16 cellular contexts compared by ENCODE assay signal in the genomic region with DNA sequence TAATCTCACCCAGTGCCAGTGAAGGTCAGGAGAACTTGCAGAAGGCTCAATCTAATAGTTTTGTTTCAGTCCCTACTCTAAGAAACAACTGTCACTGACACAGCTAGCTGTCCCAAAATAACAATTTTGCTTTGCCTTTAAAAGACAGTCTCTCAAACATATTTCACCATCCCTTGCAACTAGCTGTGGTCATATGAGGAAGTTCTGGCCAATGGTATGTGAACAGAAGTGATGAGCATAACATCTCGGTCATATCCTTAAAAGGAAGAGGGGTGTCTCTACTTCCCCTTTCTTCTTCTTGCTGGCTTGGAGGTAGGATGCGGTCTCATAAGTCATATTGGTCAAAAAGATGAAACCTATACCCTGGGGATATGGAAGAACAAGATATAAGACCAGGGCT.
DNase-seq lines count a peak whose midpoint lies in the region; ATAC-seq and TF ChIP-seq lines count a peak whose summit lies in the region.
"Had no signal": no experiment of that assay in that cellular context is flagged by ENCODE, and none has a peak within 500 bp of the region (broad histone marks: within the 10 kb centered on the region; RNA-seq: fewer than 3 reads in every experiment).

No MANE protein-coding gene starts in this region.

- no peak overlapping the region for H3K27ac ChIP-seq in vagina
- H3K27ac ChIP-seq: SJCRH30 had no signal

- TF ChIP-seq CTCF in vagina (IDR thresholded peaks at IDR 0.05) (no peak), foreskin fibroblast (IDR thresholded peaks at IDR 0.05; ENCODE audit: low read depth, low read length) (no peak)

- no peaks in the 10 kb centered on the region for H3K4me1 ChIP-seq in vagina
- H3K4me1 ChIP-seq: SJCRH30 had no signal

- no peaks in the 10 kb centered on the region for H3K9me3 ChIP-seq in vagina
- H3K9me3 ChIP-seq: SJCRH30 had no signal

- no peaks in the 10 kb centered on the region for H3K36me3 ChIP-seq in vagina
- H3K36me3 ChIP-seq: SJCRH30 had no signal

- intact Hi-C loops in vagina (cut with DNase I): no loop called here

- no peaks in the 10 kb centered on the region for H3K27me3 ChIP-seq in vagina
- H3K27me3 ChIP-seq: SJCRH30 had no signal

- TF ChIP-seq POLR2A in vagina (IDR thresholded peaks at IDR 0.05): no peak

- H3K4me3 ChIP-seq in vagina: no peak overlapping the region
- no peak overlapping the region for H3K4me3 ChIP-seq in foreskin fibroblast (ENCODE audit: low read depth in 1 of 2, low read length in 2 of 2)
- H3K4me3 ChIP-seq: SJCRH30 had no signal

- DNase-seq in OCI-M1 (lab: John Stamatoyannopoulos, UW) (peak; percentile 80), T-helper 1 cell (no peak), vagina (ENCODE audit: extremely low spot score in 2 of 2) (no peak), foreskin fibroblast (no peak)
- DNase-seq in activated CD4-positive, alpha-beta T cell treated with anti-CD3 and anti-CD28 coated beads for 1 hour: no peak
- DNase-seq: activated CD4-positive, alpha-beta T cell treated with anti-CD3 and anti-CD28 coated beads, Interleukin-2, amount 10 ng/mL, durations not matched to agents 24 days and 14 days; activated naive CD4-positive, alpha-beta T cell treated with anti-CD3 and anti-CD28 coated beads, Interleukin-2, amount 10 ng/mL, durations not matched to agents 7 days and 5 days; CD8-positive, alpha-beta T cell; left cardiac atrium; NCI-H2029 treated with DMSO at 0.1 percent for 48 hours; posterior cingulate gyrus; SJCRH30; stimulated activated CD4-positive, alpha-beta T cell treated with anti-CD3 and anti-CD28 coated beads, Interleukin-4, amount 100 ng/mL, for 4 hours had no signal

- ATAC-seq in GM18508 (IDR thresholded peaks at IDR 0.05; ENCODE audit: insufficient read depth, unreplicated experiment): peak; percentile 92
- peak; percentile 80 for ATAC-seq in GM21423 (IDR thresholded peaks at IDR 0.05; ENCODE audit: unreplicated experiment)
- ATAC-seq in HG03159 (IDR thresholded peaks at IDR 0.05; ENCODE audit: unreplicated experiment): peak; percentile 96
- ATAC-seq: CD8-positive, alpha-beta T cell had no signal
